In the genomic region with DNA sequence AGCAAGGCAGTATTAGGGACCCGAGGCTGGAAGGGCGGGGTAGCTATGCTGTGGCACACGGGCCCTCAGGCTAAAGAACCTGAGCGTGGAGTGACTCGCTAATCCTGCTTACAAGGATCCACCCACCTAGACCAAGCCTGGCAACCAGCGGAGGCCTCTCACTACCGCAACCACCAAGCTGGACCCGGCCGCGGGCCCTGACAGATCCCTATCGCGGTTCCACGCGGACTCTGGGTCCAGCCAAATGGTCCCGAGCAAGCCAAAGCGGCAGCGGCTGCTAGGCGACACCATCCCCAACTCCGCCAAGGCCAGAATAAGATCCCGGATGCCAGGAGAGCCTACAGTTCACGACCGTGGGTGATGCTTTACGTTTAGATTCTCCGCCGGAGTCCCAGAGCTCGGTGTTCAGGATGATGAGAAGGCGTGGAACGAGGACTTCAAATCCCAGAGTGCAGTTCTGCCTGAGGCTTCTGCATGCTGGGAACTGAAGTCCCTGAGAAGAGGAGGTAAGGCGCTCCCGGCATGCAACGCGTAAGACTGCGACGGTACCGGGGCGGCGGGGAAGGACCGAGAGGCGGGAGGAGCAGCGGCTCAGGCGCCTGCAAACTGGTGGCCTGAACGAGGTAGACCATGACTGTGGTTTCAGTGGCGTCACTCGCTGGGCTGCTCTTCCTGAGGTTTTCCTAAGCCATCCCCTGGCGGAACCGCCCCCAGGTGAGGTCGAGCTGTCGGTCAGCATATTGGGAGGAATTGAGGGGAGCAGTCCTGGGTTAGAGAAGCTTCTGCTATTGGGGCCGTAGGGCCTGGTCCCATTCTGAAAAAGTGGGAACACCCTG, we compare ENCODE assay signal across 1 cellular context.
TF ChIP-seq lines count a peak whose summit lies in the region.

CEP290 (minus strand) TSS at position 315 of the 836 bp plus-strand sequence. CDS start 781 bp downstream, outside the sequence.
TMTC3 (plus strand) TSS at position 534 of the 836 bp plus-strand sequence. CDS start 6,009 bp downstream, outside the sequence.

TF ChIP-seq in HepG2, 621 proteins besides CTCF, POLR2A, EP300 and RAD21 (continues in another document):
- peak; percentile 28; the same call in 1 of the 2 replicates for TF ChIP-seq NCOA2 (CRISPR knock-in tag; IDR thresholded peaks at IDR 0.05)
- TF ChIP-seq DNMT3B (CRISPR knock-in tag; conservative IDR thresholded peaks at IDR 0.05): no peak; the same call in 1 of the 2 replicates
- TF ChIP-seq ZNF644 (CRISPR knock-in tag; IDR thresholded peaks at IDR 0.05; ENCODE audit: low read depth): no peak
- TF ChIP-seq PHF21A (CRISPR knock-in tag; IDR thresholded peaks at IDR 0.05): peak; percentile 93
- TF ChIP-seq CREM (IDR thresholded peaks at IDR 0.05): peak; percentile 100
- no peak for TF ChIP-seq CREM (CRISPR knock-in tag; IDR thresholded peaks at IDR 0.05)
- TF ChIP-seq, protein P1, sequence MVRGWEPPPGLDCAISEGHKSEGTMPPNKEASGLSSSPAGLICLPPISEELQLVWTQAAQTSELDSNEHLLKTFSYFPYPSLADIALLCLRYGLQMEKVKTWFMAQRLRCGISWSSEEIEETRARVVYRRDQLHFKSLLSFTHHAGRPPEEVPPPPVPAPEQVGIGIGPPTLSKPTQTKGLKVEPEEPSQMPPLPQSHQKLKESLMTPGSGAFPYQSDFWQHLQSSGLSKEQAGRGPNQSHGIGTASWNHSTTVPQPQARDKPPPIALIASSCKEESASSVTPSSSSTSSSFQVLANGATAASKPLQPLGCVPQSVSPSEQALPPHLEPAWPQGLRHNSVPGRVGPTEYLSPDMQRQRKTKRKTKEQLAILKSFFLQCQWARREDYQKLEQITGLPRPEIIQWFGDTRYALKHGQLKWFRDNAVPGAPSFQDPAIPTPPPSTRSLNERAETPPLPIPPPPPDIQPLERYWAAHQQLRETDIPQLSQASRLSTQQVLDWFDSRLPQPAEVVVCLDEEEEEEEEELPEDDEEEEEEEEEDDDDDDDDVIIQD (CRISPR knock-in tag; IDR thresholded peaks at IDR 0.05; ENCODE audit: low read depth): peak; percentile 67
- TF ChIP-seq ZNF101 (CRISPR knock-in tag; IDR thresholded peaks at IDR 0.05; ENCODE audit: borderline replicate concordance, low read depth): peak; percentile 78; the same call in 1 of the 2 replicates
- peak; percentile 65 for TF ChIP-seq RBFOX2 (IDR thresholded peaks at IDR 0.05; ENCODE audit: low read depth, low read length)
- TF ChIP-seq ZNF564 (CRISPR knock-in tag; IDR thresholded peaks at IDR 0.05): no peak
- no peak for TF ChIP-seq FOXO4 (CRISPR knock-in tag; conservative IDR thresholded peaks at IDR 0.05)
- 0 out of 2 replicates have a peak, but pooled peaks have one; percentile 25 for TF ChIP-seq ZNF746 (CRISPR knock-in tag; IDR thresholded peaks at IDR 0.05)
- TF ChIP-seq KMT2B (CRISPR knock-in tag; IDR thresholded peaks at IDR 0.05): peak; percentile 97
- peak; percentile 51; the same call in 1 of the 2 replicates for TF ChIP-seq TAF1 (CRISPR knock-in tag; IDR thresholded peaks at IDR 0.05)
- TF ChIP-seq ZNF788 (CRISPR knock-in tag; IDR thresholded peaks at IDR 0.05; ENCODE audit: borderline replicate concordance): peak; percentile 52; the same call in 1 of the 2 replicates
- peak; percentile 37; the same call in 1 of the 2 replicates for TF ChIP-seq ZNF678 (CRISPR knock-in tag; IDR thresholded peaks at IDR 0.05)
- 0 out of 2 replicates have a peak, but pooled peaks have one; percentile 72 for TF ChIP-seq ZNF224 (CRISPR knock-in tag; IDR thresholded peaks at IDR 0.05)
- TF ChIP-seq ZNF512 (CRISPR knock-in tag; IDR thresholded peaks at IDR 0.05): no peak
- TF ChIP-seq, protein P2, sequence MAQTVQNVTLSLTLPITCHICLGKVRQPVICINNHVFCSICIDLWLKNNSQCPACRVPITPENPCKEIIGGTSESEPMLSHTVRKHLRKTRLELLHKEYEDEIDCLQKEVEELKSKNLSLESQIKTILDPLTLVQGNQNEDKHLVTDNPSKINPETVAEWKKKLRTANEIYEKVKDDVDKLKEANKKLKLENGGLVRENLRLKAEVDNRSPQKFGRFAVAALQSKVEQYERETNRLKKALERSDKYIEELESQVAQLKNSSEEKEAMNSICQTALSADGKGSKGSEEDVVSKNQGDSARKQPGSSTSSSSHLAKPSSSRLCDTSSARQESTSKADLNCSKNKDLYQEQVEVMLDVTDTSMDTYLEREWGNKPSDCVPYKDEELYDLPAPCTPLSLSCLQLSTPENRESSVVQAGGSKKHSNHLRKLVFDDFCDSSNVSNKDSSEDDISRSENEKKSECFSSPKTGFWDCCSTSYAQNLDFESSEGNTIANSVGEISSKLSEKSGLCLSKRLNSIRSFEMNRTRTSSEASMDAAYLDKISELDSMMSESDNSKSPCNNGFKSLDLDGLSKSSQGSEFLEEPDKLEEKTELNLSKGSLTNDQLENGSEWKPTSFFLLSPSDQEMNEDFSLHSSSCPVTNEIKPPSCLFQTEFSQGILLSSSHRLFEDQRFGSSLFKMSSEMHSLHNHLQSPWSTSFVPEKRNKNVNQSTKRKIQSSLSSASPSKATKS (CRISPR knock-in tag; IDR thresholded peaks at IDR 0.05): no peak
- no peak for TF ChIP-seq GLMP (CRISPR knock-in tag; IDR thresholded peaks at IDR 0.05; ENCODE audit: borderline replicate concordance)
- peak; percentile 31; the same call in 1 of the 2 replicates for TF ChIP-seq ZNF451 (CRISPR knock-in tag; IDR thresholded peaks at IDR 0.05)
- peak; percentile 23; the same call in 1 of the 2 replicates for TF ChIP-seq ZNF747 (CRISPR knock-in tag; IDR thresholded peaks at IDR 0.05; ENCODE audit: borderline replicate concordance)
- TF ChIP-seq ZNF143 (CRISPR knock-in tag; IDR thresholded peaks at IDR 0.05): peak; percentile 98
- no peak for TF ChIP-seq HNRNPUL1 (IDR thresholded peaks at IDR 0.05; ENCODE audit: low read depth, low read length)
- TF ChIP-seq KDM6A (CRISPR knock-in tag; IDR thresholded peaks at IDR 0.05; ENCODE audit: low read depth): no peak
- TF ChIP-seq ZNF616 (CRISPR knock-in tag; IDR thresholded peaks at IDR 0.05; ENCODE audit: low read depth): no peak
- TF ChIP-seq, protein P3, sequence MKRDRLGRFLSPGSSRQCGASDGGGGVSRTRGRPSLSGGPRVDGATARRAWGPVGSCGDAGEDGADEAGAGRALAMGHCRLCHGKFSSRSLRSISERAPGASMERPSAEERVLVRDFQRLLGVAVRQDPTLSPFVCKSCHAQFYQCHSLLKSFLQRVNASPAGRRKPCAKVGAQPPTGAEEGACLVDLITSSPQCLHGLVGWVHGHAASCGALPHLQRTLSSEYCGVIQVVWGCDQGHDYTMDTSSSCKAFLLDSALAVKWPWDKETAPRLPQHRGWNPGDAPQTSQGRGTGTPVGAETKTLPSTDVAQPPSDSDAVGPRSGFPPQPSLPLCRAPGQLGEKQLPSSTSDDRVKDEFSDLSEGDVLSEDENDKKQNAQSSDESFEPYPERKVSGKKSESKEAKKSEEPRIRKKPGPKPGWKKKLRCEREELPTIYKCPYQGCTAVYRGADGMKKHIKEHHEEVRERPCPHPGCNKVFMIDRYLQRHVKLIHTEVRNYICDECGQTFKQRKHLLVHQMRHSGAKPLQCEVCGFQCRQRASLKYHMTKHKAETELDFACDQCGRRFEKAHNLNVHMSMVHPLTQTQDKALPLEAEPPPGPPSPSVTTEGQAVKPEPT (CRISPR knock-in tag; IDR thresholded peaks at IDR 0.05; ENCODE audit: low read depth): 0 out of 2 replicates have a peak, but pooled peaks have one; percentile 21
- peak; percentile 51; the same call in 1 of the 2 replicates for TF ChIP-seq KAT7 (CRISPR knock-in tag; IDR thresholded peaks at IDR 0.05; ENCODE audit: borderline replicate concordance)
- TF ChIP-seq BCL6 (CRISPR knock-in tag; IDR thresholded peaks at IDR 0.05): no peak; the same call in 1 of the 2 replicates
- TF ChIP-seq, protein P4, sequence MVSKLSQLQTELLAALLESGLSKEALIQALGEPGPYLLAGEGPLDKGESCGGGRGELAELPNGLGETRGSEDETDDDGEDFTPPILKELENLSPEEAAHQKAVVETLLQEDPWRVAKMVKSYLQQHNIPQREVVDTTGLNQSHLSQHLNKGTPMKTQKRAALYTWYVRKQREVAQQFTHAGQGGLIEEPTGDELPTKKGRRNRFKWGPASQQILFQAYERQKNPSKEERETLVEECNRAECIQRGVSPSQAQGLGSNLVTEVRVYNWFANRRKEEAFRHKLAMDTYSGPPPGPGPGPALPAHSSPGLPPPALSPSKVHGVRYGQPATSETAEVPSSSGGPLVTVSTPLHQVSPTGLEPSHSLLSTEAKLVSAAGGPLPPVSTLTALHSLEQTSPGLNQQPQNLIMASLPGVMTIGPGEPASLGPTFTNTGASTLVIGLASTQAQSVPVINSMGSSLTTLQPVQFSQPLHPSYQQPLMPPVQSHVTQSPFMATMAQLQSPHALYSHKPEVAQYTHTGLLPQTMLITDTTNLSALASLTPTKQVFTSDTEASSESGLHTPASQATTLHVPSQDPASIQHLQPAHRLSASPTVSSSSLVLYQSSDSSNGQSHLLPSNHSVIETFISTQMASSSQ (IDR thresholded peaks at IDR 0.05; ENCODE audit: low read depth): 0 out of 2 replicates have a peak, but pooled peaks have one; percentile 32
- TF ChIP-seq, protein P4 (CRISPR knock-in tag; IDR thresholded peaks at IDR 0.05; ENCODE audit: borderline replicate concordance): no peak; the same call in 1 of the 2 replicates
- 0 out of 2 replicates have a peak, but pooled peaks have one; percentile 14 for TF ChIP-seq NFE2L2 (IDR thresholded peaks at IDR 0.05; ENCODE audit: low read length)
- TF ChIP-seq, protein P5, sequence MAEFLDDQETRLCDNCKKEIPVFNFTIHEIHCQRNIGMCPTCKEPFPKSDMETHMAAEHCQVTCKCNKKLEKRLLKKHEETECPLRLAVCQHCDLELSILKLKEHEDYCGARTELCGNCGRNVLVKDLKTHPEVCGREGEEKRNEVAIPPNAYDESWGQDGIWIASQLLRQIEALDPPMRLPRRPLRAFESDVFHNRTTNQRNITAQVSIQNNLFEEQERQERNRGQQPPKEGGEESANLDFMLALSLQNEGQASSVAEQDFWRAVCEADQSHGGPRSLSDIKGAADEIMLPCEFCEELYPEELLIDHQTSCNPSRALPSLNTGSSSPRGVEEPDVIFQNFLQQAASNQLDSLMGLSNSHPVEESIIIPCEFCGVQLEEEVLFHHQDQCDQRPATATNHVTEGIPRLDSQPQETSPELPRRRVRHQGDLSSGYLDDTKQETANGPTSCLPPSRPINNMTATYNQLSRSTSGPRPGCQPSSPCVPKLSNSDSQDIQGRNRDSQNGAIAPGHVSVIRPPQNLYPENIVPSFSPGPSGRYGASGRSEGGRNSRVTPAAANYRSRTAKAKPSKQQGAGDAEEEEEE (CRISPR knock-in tag; IDR thresholded peaks at IDR 0.05; ENCODE audit: borderline replicate concordance): peak; percentile 98; the same call in 1 of the 2 replicates
- TF ChIP-seq MTA1 (CRISPR knock-in tag; IDR thresholded peaks at IDR 0.05; ENCODE audit: borderline replicate concordance): 0 out of 2 replicates have a peak, but pooled peaks have one; percentile 29
- no peak for TF ChIP-seq KLF11 (CRISPR knock-in tag; IDR thresholded peaks at IDR 0.05)
- no peak for TF ChIP-seq ZNF496 (CRISPR knock-in tag; IDR thresholded peaks at IDR 0.05; ENCODE audit: insufficient replicate concordance)
- TF ChIP-seq, protein P6, sequence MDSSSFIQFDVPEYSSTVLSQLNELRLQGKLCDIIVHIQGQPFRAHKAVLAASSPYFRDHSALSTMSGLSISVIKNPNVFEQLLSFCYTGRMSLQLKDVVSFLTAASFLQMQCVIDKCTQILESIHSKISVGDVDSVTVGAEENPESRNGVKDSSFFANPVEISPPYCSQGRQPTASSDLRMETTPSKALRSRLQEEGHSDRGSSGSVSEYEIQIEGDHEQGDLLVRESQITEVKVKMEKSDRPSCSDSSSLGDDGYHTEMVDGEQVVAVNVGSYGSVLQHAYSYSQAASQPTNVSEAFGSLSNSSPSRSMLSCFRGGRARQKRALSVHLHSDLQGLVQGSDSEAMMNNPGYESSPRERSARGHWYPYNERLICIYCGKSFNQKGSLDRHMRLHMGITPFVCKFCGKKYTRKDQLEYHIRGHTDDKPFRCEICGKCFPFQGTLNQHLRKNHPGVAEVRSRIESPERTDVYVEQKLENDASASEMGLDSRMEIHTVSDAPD (CRISPR knock-in tag; IDR thresholded peaks at IDR 0.05): peak; percentile 75; the same call in 1 of the 2 replicates
- peak; percentile 64 for TF ChIP-seq SALL1 (CRISPR knock-in tag; IDR thresholded peaks at IDR 0.05)
- TF ChIP-seq ZNF331 (CRISPR knock-in tag; IDR thresholded peaks at IDR 0.05): peak; percentile 47; the same call in 1 of the 2 replicates
